Comparison of ENCODE assay signal across 1 cellular context in genomic region chr14:93061380-93062012, GRCh38.
TF ChIP-seq lines count a peak whose summit lies in the region.

No MANE protein-coding gene starts in this region.

TF ChIP-seq in GM23338, 12 proteins besides CTCF, POLR2A, EP300 and RAD21 (continued from another document):
- TF ChIP-seq REST (IDR thresholded peaks at IDR 0.05; ENCODE audit: unreplicated experiment), result no peak
TF ChIP-seq in GM23338: peak in this region for 0.
